In genomic region chr20:2508631-2509467, GRCh38 we compare ENCODE assay signal across 8 cellular contexts. TPM values are rescaled to one million over a fixed set of nuclear protein-coding genes. Genes with fewer than 3 reads are reported as not detected.
DNase-seq lines count a peak whose midpoint lies in the region; ATAC-seq and TF ChIP-seq lines count a peak whose summit lies in the region.

Gene ZNF343 (minus strand): TSS chr20:2508915. CDS start chr20:2493895, 15,020 bp downstream.

- H3K9me3 ChIP-seq in PC-9 (ENCODE audit: insufficient read depth, low read depth), result no peaks in the 10 kb centered on the region
- no peaks in the 10 kb centered on the region for H3K9me3 ChIP-seq in esophagus muscularis mucosa

- intact Hi-C loops in PC-9 (cut with micrococcal nuclease; ENCODE audit: unreplicated experiment), result no loop called here
- intact Hi-C loops in esophagus muscularis mucosa (cut with DNase I), result no loop called here

- H3K4me2 ChIP-seq in PC-9, result peak within 1 kb of the TSS; percentile 88

- H3K27me3 ChIP-seq in PC-9 (ENCODE audit: insufficient read depth, low read depth) (no peaks in the 10 kb centered on the region), esophagus muscularis mucosa (no peaks in the 10 kb centered on the region)

- H3K36me3 ChIP-seq in PC-9 (ENCODE audit: low read depth) (no peaks in the 10 kb centered on the region), esophagus muscularis mucosa (no peaks in the 10 kb centered on the region)

- peaks cover 25% of the 10 kb centered on the region for H3K36me3 Mint-ChIP-seq in activated T-cell treated with anti-CD3 and anti-CD28 coated beads, Interleukin-2, amount 50 U/mL, for 24 hours (ENCODE audit: low read depth)
- H3K36me3 Mint-ChIP-seq in stimulated activated effector memory CD8-positive, alpha-beta T cell treated with anti-CD3 and anti-CD28 coated beads, Interleukin-12 subunit alpha, Interleukin-12 subunit beta, amount 100 ng/mL, for 72 hours, result peaks cover 9% of the 10 kb centered on the region

- peak within 1 kb of the TSS; percentile 65 for H3K4me3 ChIP-seq in PC-9
- H3K4me3 ChIP-seq in esophagus muscularis mucosa, result peak within 1 kb of the TSS; percentile 78 to 96 (median 86)

- CTCF ChIA-PET in PC-9 (lab: Charles Lee), result no interaction called here

- H3K4me1 Mint-ChIP-seq in activated T-cell treated with anti-CD3 and anti-CD28 coated beads, Interleukin-2, amount 50 U/mL, for 24 hours (ENCODE audit: low read depth), result peaks cover 22% of the 10 kb centered on the region
- peaks cover 18% of the 10 kb centered on the region for H3K4me1 Mint-ChIP-seq in stimulated activated effector memory CD8-positive, alpha-beta T cell treated with anti-CD3 and anti-CD28 coated beads, Interleukin-12 subunit alpha, Interleukin-12 subunit beta, amount 100 ng/mL, for 72 hours

- no peaks in the 10 kb centered on the region for H3K9me2 ChIP-seq in PC-9 (ENCODE audit: insufficient read depth)

- no TSS peak for BruUV-seq in PC-9 (replicated peaks; lab: Mats Ljungman, UMichigan)

- peak within 1 kb of the TSS; percentile 99 for H3K27ac Mint-ChIP-seq in activated T-cell treated with anti-CD3 and anti-CD28 coated beads, Interleukin-2, amount 50 U/mL, for 24 hours
- peak within 1 kb of the TSS; percentile 99 for H3K27ac Mint-ChIP-seq in stimulated activated effector memory CD8-positive, alpha-beta T cell treated with anti-CD3 and anti-CD28 coated beads, Interleukin-12 subunit alpha, Interleukin-12 subunit beta, amount 100 ng/mL, for 72 hours

- H3K27me3 Mint-ChIP-seq in activated T-cell treated with anti-CD3 and anti-CD28 coated beads, Interleukin-2, amount 50 U/mL, for 24 hours, result peaks cover 22% of the 10 kb centered on the region

- peaks cover 10% of the 10 kb centered on the region; the same call in 1 of the 2 replicates for H3K4me1 ChIP-seq in PC-9 (replicated peaks; ENCODE audit: insufficient read depth)
- H3K4me1 ChIP-seq in esophagus muscularis mucosa, result peaks cover 10 to 24% (median 17%) of the 10 kb centered on the region in 4 donors

- DNase-seq in DMS153 (lab: John Stamatoyannopoulos, UW), result peak; percentile 45
- DNase-seq in HuH-7 (ENCODE audit: low spot score), result peak; percentile 90
- peak; percentile 69 to 76 for DNase-seq in PC-9
- peak; percentile 88 for DNase-seq in activated T-cell treated with anti-CD3 and anti-CD28 coated beads, Interleukin-2, amount 50 U/mL, for 24 hours
- peak; percentile 94 for DNase-seq in esophagus muscularis mucosa (ENCODE audit: extremely low spot score)
- peak; percentile 88 for DNase-seq in myocyte (ENCODE audit: low read depth)
- peak; percentile 64 to 89 for DNase-seq in stimulated activated effector memory CD8-positive, alpha-beta T cell treated with anti-CD3 and anti-CD28 coated beads, Interleukin-12 subunit alpha, Interleukin-12 subunit beta, amount 100 ng/mL, for 72 hours (ENCODE audit: low spot score in 2 of 2)

- peak within 1 kb of the TSS; percentile 99 for H3K4me3 Mint-ChIP-seq in activated T-cell treated with anti-CD3 and anti-CD28 coated beads, Interleukin-2, amount 50 U/mL, for 24 hours
- H3K4me3 Mint-ChIP-seq in stimulated activated effector memory CD8-positive, alpha-beta T cell treated with anti-CD3 and anti-CD28 coated beads, Interleukin-12 subunit alpha, Interleukin-12 subunit beta, amount 100 ng/mL, for 72 hours, result peak within 1 kb of the TSS; percentile 100

- ATAC-seq in GM21526 (IDR thresholded peaks at IDR 0.05; ENCODE audit: low FRiP score, unreplicated experiment), result peak; percentile 94
- ATAC-seq in stimulated activated effector memory CD8-positive, alpha-beta T cell treated with anti-CD3 and anti-CD28 coated beads, Interleukin-12 subunit alpha, Interleukin-12 subunit beta, amount 100 ng/mL, for 72 hours, result peak; percentile 99

- H4K20me1 ChIP-seq in PC-9 (ENCODE audit: insufficient read depth), result no peaks in the 10 kb centered on the region

- POLR2A ChIA-PET in PC-9 (lab: Charles Lee; ENCODE audit: unreplicated experiment), result interaction anchor here (0.6 kb wide), 1 partner anchor 54 kb away, joined by 5 read pairs; no protein-coding TSS in a partner anchor

- peaks cover 22% of the 10 kb centered on the region for H3K79me2 ChIP-seq in PC-9 (ENCODE audit: low read depth)

- H3K27ac ChIP-seq in PC-9, result no peak within 1 kb of the TSS
- H3K27ac ChIP-seq in esophagus muscularis mucosa (replicated peaks in 1 of 4), result peak within 1 kb of the TSS; percentile 77 to 88 (median 83)

- no peaks in the 10 kb centered on the region for H3K9me3 Mint-ChIP-seq in activated T-cell treated with anti-CD3 and anti-CD28 coated beads, Interleukin-2, amount 50 U/mL, for 24 hours
- no peaks in the 10 kb centered on the region for H3K9me3 Mint-ChIP-seq in stimulated activated effector memory CD8-positive, alpha-beta T cell treated with anti-CD3 and anti-CD28 coated beads, Interleukin-12 subunit alpha, Interleukin-12 subunit beta, amount 100 ng/mL, for 72 hours

- TF ChIP-seq POLR2A in esophagus muscularis mucosa (IDR thresholded peaks at IDR 0.05; ENCODE audit: low read depth), result no peak

- TF ChIP-seq CTCF in PC-9 (conservative IDR thresholded peaks at IDR 0.05) (no peak), esophagus muscularis mucosa (IDR thresholded peaks at IDR 0.05) (no peak)

- H2AFZ ChIP-seq in PC-9, result peak within 1 kb of the TSS; percentile 98

- WGBS in esophagus muscularis mucosa, result under 1% methylated on average over 35 of the region's 53 CpGs

- no peak for TF ChIP-seq EP300 in esophagus muscularis mucosa (IDR thresholded peaks at IDR 0.05)

- H3F3A ChIP-seq in PC-9 (ENCODE audit: insufficient read depth, low read depth), result no peaks in the 10 kb centered on the region

RNA-seq across cellular contexts. Expression of gene ZNF343, which starts in this region (rescaled TPM):
- total RNA-seq in PC-9 (2021), result 10.0 and 11.9 TPM in 2 replicates
- total RNA-seq in esophagus muscularis mucosa, result 10 to 100 TPM in 3 of 4 donors, 1 to 10 TPM in 1; 9.9 to 19.5 (median 16.1) TPM
- 5.0 and 11.7 TPM in 2 replicates for total RNA-seq in myocyte
- 6.2 TPM for polyA plus RNA-seq in myocyte (2012)
